In the genomic region with DNA sequence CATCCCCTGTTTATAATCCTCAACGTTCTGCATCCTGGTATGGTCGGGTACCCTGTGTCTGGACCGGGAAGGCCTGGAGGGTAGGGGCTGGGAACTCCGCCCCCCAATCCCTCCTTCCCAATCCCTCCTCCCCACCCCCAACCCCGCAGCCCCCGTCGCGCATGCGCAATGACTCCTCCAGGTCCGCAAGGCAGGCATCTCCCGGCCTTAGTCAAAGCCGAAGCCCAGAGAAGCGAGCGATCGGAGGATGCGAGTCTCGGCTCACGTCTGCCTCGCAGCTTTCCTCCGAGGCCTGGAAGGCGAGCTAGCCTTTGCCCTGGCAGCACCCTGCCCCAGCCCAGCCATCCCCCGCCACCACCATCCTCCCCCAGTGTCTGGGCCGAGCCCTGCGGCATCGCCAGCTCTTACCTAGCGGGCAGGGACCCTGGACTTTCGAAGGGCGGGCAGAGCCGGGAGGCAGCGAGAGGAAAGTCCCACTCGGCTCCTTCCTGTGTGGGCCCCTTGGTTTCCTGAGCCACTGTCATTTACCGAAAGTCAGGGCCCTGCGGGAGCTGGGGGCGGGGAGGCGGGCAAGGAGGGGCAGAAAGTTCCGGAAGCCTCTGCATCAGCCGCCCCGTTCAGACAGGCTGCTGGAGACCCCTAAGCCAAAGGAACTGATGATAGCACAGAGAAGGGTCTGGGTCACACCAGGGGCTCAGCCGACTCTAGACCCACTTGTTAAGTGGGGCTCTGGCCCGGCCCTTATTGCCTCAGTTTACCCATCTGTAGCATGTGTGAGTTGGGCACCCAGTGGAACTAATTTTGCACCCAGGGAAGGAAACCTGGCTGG, we compare ENCODE assay signal across 8 cellular contexts. TPM values are rescaled to one million over a fixed set of nuclear protein-coding genes. Genes with fewer than 3 reads are reported as not detected.
DNase-seq lines count a peak whose midpoint lies in the region; ATAC-seq, FAIRE-seq and TF ChIP-seq lines count a peak whose summit lies in the region.

A gene (minus strand): TSS at position 445 of the 829 bp plus-strand sequence. CDS start 3,565 bp downstream, outside the sequence.

- TF ChIP-seq CTCF in WERI-Rb-1 (IDR thresholded peaks at IDR 0.05; ENCODE audit: low read depth, low read length) (no peak), MCF 10A (IDR thresholded peaks at IDR 0.05; ENCODE audit: unreplicated experiment) (no peak)

- no peak within 1 kb of the TSS for H3K4me3 Mint-ChIP-seq in MCF 10A (ENCODE audit: unreplicated experiment)

- ATAC-seq in HG03175 (IDR thresholded peaks at IDR 0.05; ENCODE audit: unreplicated experiment) (peak; percentile 57), HG02571 (IDR thresholded peaks at IDR 0.05; ENCODE audit: unreplicated experiment) (no peak)

- no peaks in the 10 kb centered on the region for H3K27me3 ChIP-seq in WERI-Rb-1 (ENCODE audit: insufficient read depth, low read depth, severe bottlenecking)

- no TSS peak for BruUV-seq in MCF 10A (replicated peaks; lab: Mats Ljungman, UMichigan)

- no peaks in the 10 kb centered on the region for H3K9me3 ChIP-seq in WERI-Rb-1 (ENCODE audit: severe bottlenecking)

- no peaks in the 10 kb centered on the region for H3K9me3 Mint-ChIP-seq in MCF 10A (ENCODE audit: unreplicated experiment)

- POLR2A ChIA-PET in MCF 10A (lab: Yijun Ruan, JAX), result no interaction called here

- peak; percentile 89 for FAIRE-seq in GM18507 (lab: Jason Lieb, UNC)

- peak within 1 kb of the TSS; percentile 67 for H3K27ac ChIP-seq in WERI-Rb-1

- peaks cover 9% of the 10 kb centered on the region for H3K4me1 Mint-ChIP-seq in MCF 10A (ENCODE audit: insufficient read depth, unreplicated experiment)

- no peaks in the 10 kb centered on the region for H3K36me3 Mint-ChIP-seq in MCF 10A (ENCODE audit: insufficient read depth, unreplicated experiment)

- H3K4me3 ChIP-seq in WERI-Rb-1 (ENCODE audit: low read depth, low read length), result no peak within 1 kb of the TSS

- intact Hi-C loops in MCF 10A (cut with micrococcal nuclease), result no loop called here

- H3K36me3 ChIP-seq in WERI-Rb-1, result no peaks in the 10 kb centered on the region

- CTCF ChIA-PET in MCF 10A (lab: Yijun Ruan, JAX), result no interaction called here

- H3K27ac Mint-ChIP-seq in MCF 10A (ENCODE audit: low read depth, unreplicated experiment), result peak within 1 kb of the TSS; percentile 33

- DNase-seq in GM18507 (ENCODE audit: extremely low spot score, insufficient read length, low read depth) (peak; percentile 78), WERI-Rb-1 (no peak), MCF 10A (ENCODE audit: unreplicated experiment) (no peak), islet precursor cell (peak; percentile 93), GOT3 (lab: John Stamatoyannopoulos, UW) (no peak)
- DNase-seq in stimulated activated CD4-positive, alpha-beta T cell treated with anti-CD3 and anti-CD28 coated beads, Interleukin-12 subunit alpha, Interleukin-12 subunit beta, amount 100 ng/mL, for 48 hours (ENCODE audit: low read depth in 2 of 3, low spot score in 1 of 3), result peak; percentile 84 to 88 (median 87)

- H3K27me3 Mint-ChIP-seq in MCF 10A (ENCODE audit: insufficient read depth, unreplicated experiment), result no peaks in the 10 kb centered on the region

RNA-seq across cellular contexts. Expression of the gene that starts here (rescaled TPM):
- total RNA-seq in MCF 10A (2022), result not detected in 2 replicates

Comparison
In these comparisons a context has a peak if more than half of its experiments do, and no peak if none do; other contexts are left out.
1. DNase-seq: peak in GM18507 (single experiment), islet precursor cell (single experiment) and stimulated activated CD4-positive, alpha-beta T cell treated with anti-CD3 and anti-CD28 coated beads, Interleukin-12 subunit alpha, Interleukin-12 subunit beta, amount 100 ng/mL, for 48 hours (3 of 3); none in WERI-Rb-1 (single experiment), MCF 10A (single experiment) and GOT3 (single experiment).